In the genomic region with DNA sequence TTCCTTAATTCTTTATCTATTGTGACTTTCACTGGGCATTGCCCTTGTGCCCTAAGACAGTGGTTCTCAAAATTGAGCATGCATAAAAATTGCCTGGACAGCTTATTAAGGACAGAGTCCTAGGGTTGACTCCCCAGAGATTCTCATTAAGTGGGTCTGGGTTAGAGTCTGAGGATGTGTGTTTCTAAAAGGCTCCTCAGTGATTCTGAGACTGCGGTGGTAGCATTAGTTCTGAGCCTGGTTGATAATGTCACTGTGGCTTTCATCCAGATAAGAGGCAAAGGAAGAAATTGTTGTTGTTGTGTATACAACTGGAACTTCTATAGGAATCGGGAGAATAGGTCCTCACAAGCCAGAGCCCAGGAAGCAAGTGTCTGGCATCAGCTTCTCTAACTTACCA, we compare ENCODE assay signal across 11 cellular contexts. TPM values are rescaled to one million over a fixed set of nuclear protein-coding genes. Genes with fewer than 3 reads are reported as not detected.
DNase-seq lines count a peak whose midpoint lies in the region; ATAC-seq and TF ChIP-seq lines count a peak whose summit lies in the region.
"Had no signal": no experiment of that assay in that cellular context is flagged by ENCODE, and none has a peak within 500 bp of the region (broad histone marks: within the 10 kb centered on the region; RNA-seq: fewer than 3 reads in every experiment).

No MANE protein-coding gene starts in this region.

- H3K36me3 Mint-ChIP-seq in T-helper 2 cell treated with Interferon-gamma antibody and Interleukin-4, amounts not matched to agents 5 μg/mL and 100 μg/mL, for 36 hours (ENCODE audit: low read depth): peaks cover 6% of the 10 kb centered on the region
- peaks cover 7% of the 10 kb centered on the region for H3K36me3 Mint-ChIP-seq in activated T-helper 1 cell treated with anti-CD3 and anti-CD28 coated beads, Interleukin-12 subunit alpha, Interleukin-12 subunit beta, Interleukin-2, Interleukin-4 antibody, amounts not matched to agents 30 ng/mL and 10 ng/mL and 1 ng/mL, durations not matched to agents 14 hours and 24 hours and 36 hours (ENCODE audit: low read depth)
- H3K36me3 Mint-ChIP-seq in stimulated activated memory B cell treated with anti-CD40 and anti-IgM and Interleukin-4, amounts not matched to agents 10 μg/mL and 1 μg/mL and 100 μg/mL, for 72 hours: peaks cover 29% of the 10 kb centered on the region

- peaks cover 15% of the 10 kb centered on the region for H3K9me3 Mint-ChIP-seq in T-helper 2 cell treated with Interferon-gamma antibody and Interleukin-4, amounts not matched to agents 5 μg/mL and 100 μg/mL, for 36 hours
- peaks cover 16% of the 10 kb centered on the region for H3K9me3 Mint-ChIP-seq in activated T-helper 1 cell treated with anti-CD3 and anti-CD28 coated beads, Interleukin-12 subunit alpha, Interleukin-12 subunit beta, Interleukin-2, Interleukin-4 antibody, amounts not matched to agents 30 ng/mL and 10 ng/mL and 1 ng/mL, durations not matched to agents 14 hours and 24 hours and 36 hours
- peaks cover 2% of the 10 kb centered on the region for H3K9me3 Mint-ChIP-seq in stimulated activated memory B cell treated with anti-CD40 and anti-IgM and Interleukin-4, amounts not matched to agents 10 μg/mL and 1 μg/mL and 100 μg/mL, for 72 hours
- H3K9me3 Mint-ChIP-seq: GM23338 had no signal

- peak overlapping the region; percentile 72 for H3K4me2 ChIP-seq in hepatocyte
- H3K4me2 ChIP-seq: GM23338 had no signal

- peaks cover 5% of the 10 kb centered on the region for H3K4me1 ChIP-seq in hepatocyte (ENCODE audit: insufficient read depth)

- H3K4me3 Mint-ChIP-seq in T-helper 2 cell treated with Interferon-gamma antibody and Interleukin-4, amounts not matched to agents 5 μg/mL and 100 μg/mL, for 36 hours: peak overlapping the region; percentile 85
- H3K4me3 Mint-ChIP-seq in activated T-helper 1 cell treated with anti-CD3 and anti-CD28 coated beads, Interleukin-12 subunit alpha, Interleukin-12 subunit beta, Interleukin-2, Interleukin-4 antibody, amounts not matched to agents 30 ng/mL and 10 ng/mL and 1 ng/mL, durations not matched to agents 14 hours and 24 hours and 36 hours: peak overlapping the region; percentile 4
- peak overlapping the region; percentile 84 for H3K4me3 Mint-ChIP-seq in stimulated activated memory B cell treated with anti-CD40 and anti-IgM and Interleukin-4, amounts not matched to agents 10 μg/mL and 1 μg/mL and 100 μg/mL, for 72 hours
- H3K4me3 Mint-ChIP-seq: GM23338 had no signal

- no peaks in the 10 kb centered on the region for H4K20me1 ChIP-seq in hepatocyte (ENCODE audit: insufficient read depth, poor library complexity, severe bottlenecking)

- intact Hi-C loops in activated T-helper 1 cell treated with anti-CD3 and anti-CD28 coated beads, Interleukin-12 subunit alpha, Interleukin-12 subunit beta, Interleukin-2, Interleukin-4 antibody, amounts not matched to agents 30 ng/mL and 10 ng/mL and 1 ng/mL, durations not matched to agents 14 hours and 24 hours and 36 hours (cut with micrococcal nuclease): no loop called here

- H3K27me3 Mint-ChIP-seq in T-helper 2 cell treated with Interferon-gamma antibody and Interleukin-4, amounts not matched to agents 5 μg/mL and 100 μg/mL, for 36 hours (ENCODE audit: low read depth): peaks cover 21% of the 10 kb centered on the region
- H3K27me3 Mint-ChIP-seq in activated T-helper 1 cell treated with anti-CD3 and anti-CD28 coated beads, Interleukin-12 subunit alpha, Interleukin-12 subunit beta, Interleukin-2, Interleukin-4 antibody, amounts not matched to agents 30 ng/mL and 10 ng/mL and 1 ng/mL, durations not matched to agents 14 hours and 24 hours and 36 hours (ENCODE audit: insufficient read depth): peaks cover 41% of the 10 kb centered on the region
- no peaks in the 10 kb centered on the region for H3K27me3 Mint-ChIP-seq in stimulated activated memory B cell treated with anti-CD40 and anti-IgM and Interleukin-4, amounts not matched to agents 10 μg/mL and 1 μg/mL and 100 μg/mL, for 72 hours

- 96% methylated on average over 2 of the region's 2 CpGs for WGBS in hepatocyte (ENCODE audit: low lambda C conversion rate, missing lambda C conversion rate)

- no peaks in the 10 kb centered on the region for H3K27me3 ChIP-seq in hepatocyte

- no peaks in the 10 kb centered on the region for H3K79me2 ChIP-seq in hepatocyte

- no peak overlapping the region for H2AFZ ChIP-seq in hepatocyte

- H3K4me1 Mint-ChIP-seq in T-helper 2 cell treated with Interferon-gamma antibody and Interleukin-4, amounts not matched to agents 5 μg/mL and 100 μg/mL, for 36 hours (ENCODE audit: low read depth): peaks cover 24% of the 10 kb centered on the region
- H3K4me1 Mint-ChIP-seq in activated T-helper 1 cell treated with anti-CD3 and anti-CD28 coated beads, Interleukin-12 subunit alpha, Interleukin-12 subunit beta, Interleukin-2, Interleukin-4 antibody, amounts not matched to agents 30 ng/mL and 10 ng/mL and 1 ng/mL, durations not matched to agents 14 hours and 24 hours and 36 hours (ENCODE audit: low read depth): peaks cover 26% of the 10 kb centered on the region
- H3K4me1 Mint-ChIP-seq in stimulated activated memory B cell treated with anti-CD40 and anti-IgM and Interleukin-4, amounts not matched to agents 10 μg/mL and 1 μg/mL and 100 μg/mL, for 72 hours: peaks cover 49% of the 10 kb centered on the region

- no peaks in the 10 kb centered on the region for H3K9me2 ChIP-seq in hepatocyte (replicated peaks; ENCODE audit: insufficient read depth)

- no peaks in the 10 kb centered on the region for H3K36me3 ChIP-seq in hepatocyte (replicated peaks; ENCODE audit: insufficient read depth, low read depth)

- no peaks in the 10 kb centered on the region for H3K9me3 ChIP-seq in hepatocyte (ENCODE audit: low read depth)

- ATAC-seq in stimulated activated memory B cell treated with anti-CD40 and anti-IgM and Interleukin-4, amounts not matched to agents 10 μg/mL and 1 μg/mL and 100 μg/mL, for 72 hours: no peak
- ATAC-seq: GM23338 had no signal

- peak overlapping the region; percentile 81 for H3K27ac ChIP-seq in hepatocyte

- H3K27ac Mint-ChIP-seq in T-helper 2 cell treated with Interferon-gamma antibody and Interleukin-4, amounts not matched to agents 5 μg/mL and 100 μg/mL, for 36 hours: no peak overlapping the region
- no peak overlapping the region for H3K27ac Mint-ChIP-seq in activated T-helper 1 cell treated with anti-CD3 and anti-CD28 coated beads, Interleukin-12 subunit alpha, Interleukin-12 subunit beta, Interleukin-2, Interleukin-4 antibody, amounts not matched to agents 30 ng/mL and 10 ng/mL and 1 ng/mL, durations not matched to agents 14 hours and 24 hours and 36 hours
- H3K27ac Mint-ChIP-seq in stimulated activated memory B cell treated with anti-CD40 and anti-IgM and Interleukin-4, amounts not matched to agents 10 μg/mL and 1 μg/mL and 100 μg/mL, for 72 hours: peak overlapping the region; percentile 96
- H3K27ac Mint-ChIP-seq: GM23338 had no signal

- no peak for DNase-seq in T-helper 2 cell treated with Interferon-gamma antibody and Interleukin-4, amounts not matched to agents 5 μg/mL and 100 μg/mL, for 36 hours (ENCODE audit: low spot score)
- DNase-seq in T-helper 2 cell (no peak), hepatocyte (ENCODE audit: low spot score) (no peak), T1000 (lab: John Stamatoyannopoulos, UW) (no peak), NCI-H2107 (lab: John Stamatoyannopoulos, UW) (no peak), NCI-H1417 treated with DMSO at 0.1 percent for 48 hours (lab: John Stamatoyannopoulos, UW) (no peak)
- DNase-seq in activated T-helper 1 cell treated with anti-CD3 and anti-CD28 coated beads, Interleukin-12 subunit alpha, Interleukin-12 subunit beta, Interleukin-2, Interleukin-4 antibody, amounts not matched to agents 30 ng/mL and 10 ng/mL and 1 ng/mL, durations not matched to agents 14 hours and 24 hours and 36 hours (ENCODE audit: low spot score): no peak
- DNase-seq: NCI-H1436 treated with DMSO at 0.1 percent for 48 hours had no signal

- no peak overlapping the region for H3K4me3 ChIP-seq in hepatocyte
- H3K4me3 ChIP-seq: A549, GM23338 had no signal

- no peak for TF ChIP-seq CTCF in hepatocyte (IDR thresholded peaks at IDR 0.05; ENCODE audit: poor library complexity)

RNA-seq across cellular contexts. Expression of a gene that starts 1.3 kb away (rescaled TPM):
- total RNA-seq in activated T-helper 1 cell treated with anti-CD3 and anti-CD28 coated beads, Interleukin-12 subunit alpha, Interleukin-12 subunit beta, Interleukin-2, Interleukin-4 antibody, amounts not matched to agents 30 ng/mL and 10 ng/mL and 1 ng/mL, durations not matched to agents 14 hours and 24 hours and 36 hours: 0.34 and 0.47 TPM in 2 replicates
- total RNA-seq in hepatocyte: 3.9 and 4.6 TPM in 2 replicates
- 2.4 and 2.9 TPM in 2 replicates for polyA plus RNA-seq in hepatocyte
- total RNA-seq: GM23338 had no signal

RNA-seq across cellular contexts. Expression of a gene that starts 24.6 kb away (rescaled TPM):
- total RNA-seq in activated T-helper 1 cell treated with anti-CD3 and anti-CD28 coated beads, Interleukin-12 subunit alpha, Interleukin-12 subunit beta, Interleukin-2, Interleukin-4 antibody, amounts not matched to agents 30 ng/mL and 10 ng/mL and 1 ng/mL, durations not matched to agents 14 hours and 24 hours and 36 hours: 0.83 and 0.91 TPM in 2 replicates
- total RNA-seq in hepatocyte: 10.5 and 10.8 TPM in 2 replicates
- 6.9 and 8.6 TPM in 2 replicates for polyA plus RNA-seq in hepatocyte

RNA-seq across cellular contexts. Expression of a gene that starts 51.6 kb away (rescaled TPM):
- 5.3 and 6.2 TPM in 2 replicates for total RNA-seq in activated T-helper 1 cell treated with anti-CD3 and anti-CD28 coated beads, Interleukin-12 subunit alpha, Interleukin-12 subunit beta, Interleukin-2, Interleukin-4 antibody, amounts not matched to agents 30 ng/mL and 10 ng/mL and 1 ng/mL, durations not matched to agents 14 hours and 24 hours and 36 hours
- total RNA-seq in hepatocyte: 148 and 152 TPM in 2 replicates
- 128 and 144 TPM in 2 replicates for polyA plus RNA-seq in hepatocyte

Comparison
In these comparisons a context has a peak if more than half of its experiments do, and no peak if none do; other contexts are left out.
1. H3K4me3 Mint-ChIP-seq: peak in every context shown above with its lines; median percentile 85 in T-helper 2 cell treated with Interferon-gamma antibody and Interleukin-4, amounts not matched to agents 5 μg/mL and 100 μg/mL, for 36 hours; 84 in stimulated activated memory B cell treated with anti-CD40 and anti-IgM and Interleukin-4, amounts not matched to agents 10 μg/mL and 1 μg/mL and 100 μg/mL, for 72 hours; 4 in activated T-helper 1 cell treated with anti-CD3 and anti-CD28 coated beads, Interleukin-12 subunit alpha, Interleukin-12 subunit beta, Interleukin-2, Interleukin-4 antibody, amounts not matched to agents 30 ng/mL and 10 ng/mL and 1 ng/mL, durations not matched to agents 14 hours and 24 hours and 36 hours.
2. RNA of a gene that starts 51.6 kb away (total RNA-seq): 148 to 152 TPM in hepatocyte; 5.3 to 6.2 TPM in activated T-helper 1 cell treated with anti-CD3 and anti-CD28 coated beads, Interleukin-12 subunit alpha, Interleukin-12 subunit beta, Interleukin-2, Interleukin-4 antibody, amounts not matched to agents 30 ng/mL and 10 ng/mL and 1 ng/mL, durations not matched to agents 14 hours and 24 hours and 36 hours; every median in the first group is over 10 times any median in the second.